Comparison of ENCODE assay signal across 8 cellular contexts in the genomic region with DNA sequence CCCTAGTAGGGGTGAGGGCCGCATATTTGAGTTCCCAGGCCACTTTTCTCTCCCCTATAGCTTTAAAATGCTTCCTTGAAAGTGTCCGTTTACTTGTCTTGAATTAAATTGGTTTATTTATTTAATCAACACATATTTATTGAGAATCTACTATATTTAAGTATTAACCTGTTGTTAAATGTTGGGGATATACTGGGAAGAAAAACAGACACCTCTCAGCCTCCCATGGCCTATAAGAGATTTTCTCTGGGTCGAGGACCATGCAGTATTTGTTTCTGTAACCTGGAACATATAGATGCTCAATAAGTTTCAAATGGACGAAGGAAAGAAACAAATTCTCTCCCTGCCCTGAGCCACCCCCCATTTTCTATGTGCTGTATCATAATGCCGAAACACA.
A peak's percentile ranks its signal among the peaks of the same experiment; 100 is the strongest.
DNase-seq lines count a peak whose midpoint lies in the region; ATAC-seq and TF ChIP-seq lines count a peak whose summit lies in the region.

No MANE protein-coding gene starts in this region.

- H3K27ac ChIP-seq in GM23338 (ENCODE audit: low read depth) = peak overlapping the region; percentile 98

- 0 out of 2 replicates have a peak, but pooled peaks cover 2% of the 10 kb centered on the region for H3K9me2 ChIP-seq in GM23338 (ENCODE audit: insufficient read depth)

- H3K4me2 ChIP-seq in GM23338 = peak overlapping the region; percentile 95
- peak overlapping the region; percentile 84 for H3K4me2 ChIP-seq in skeletal muscle satellite cell (ENCODE audit: low read length)

- TF ChIP-seq CTCF in GM23338 (conservative IDR thresholded peaks at IDR 0.05; ENCODE audit: low read depth in 2 of 2) (no peak), foreskin fibroblast (IDR thresholded peaks at IDR 0.05; ENCODE audit: low read depth, low read length) (no peak)

- no peaks in the 10 kb centered on the region for H4K20me1 ChIP-seq in GM23338 (replicated peaks; ENCODE audit: insufficient read depth)

- H3K9me3 Mint-ChIP-seq in GM23338 = peaks cover 3% of the 10 kb centered on the region; the same call in 2 of the 3 replicates

- H3K4me1 ChIP-seq in GM23338 (ENCODE audit: insufficient read depth) = peaks cover 36% of the 10 kb centered on the region
- H3K4me1 ChIP-seq in skeletal muscle satellite cell (ENCODE audit: control insufficient read depth, insufficient read depth, low read length) = peaks cover 3% of the 10 kb centered on the region

- H3F3A ChIP-seq in GM23338 (replicated peaks; ENCODE audit: low read depth) = peaks cover 4% of the 10 kb centered on the region; the same call in 1 of the 2 replicates

- H3K27me3 Mint-ChIP-seq in GM23338 (ENCODE audit: insufficient read depth, low read depth, poor library complexity) (peaks cover 3% of the 10 kb centered on the region), T-helper 17 cell (peaks cover 10% of the 10 kb centered on the region)

- H3K9ac ChIP-seq in skeletal muscle satellite cell (ENCODE audit: low read depth, low read length) = peak overlapping the region; percentile 83

- H3K4me3 ChIP-seq in GM23338 (peak overlapping the region; percentile 73), foreskin fibroblast (ENCODE audit: low read depth in 1 of 2, low read length in 2 of 2) (peak overlapping the region; percentile 60 to 80), skeletal muscle satellite cell (ENCODE audit: low read length) (peak overlapping the region; percentile 74)

- no peaks in the 10 kb centered on the region for H3K79me2 ChIP-seq in GM23338 (replicated peaks; ENCODE audit: insufficient read depth)

- H3K4me3 Mint-ChIP-seq in GM23338 = peak overlapping the region; percentile 87
- H3K4me3 Mint-ChIP-seq in T-helper 17 cell = peak overlapping the region; percentile 96

- H3K36me3 Mint-ChIP-seq in GM23338 (ENCODE audit: low read depth) (no peaks in the 10 kb centered on the region), T-helper 17 cell (ENCODE audit: low read depth) (no peaks in the 10 kb centered on the region)

- peak overlapping the region; percentile 95 for H2AFZ ChIP-seq in GM23338

- H3K9me3 ChIP-seq in T-helper 17 cell (ENCODE audit: control insufficient read depth, low read length, poor library complexity, severe bottlenecking) (no peaks in the 10 kb centered on the region), skeletal muscle satellite cell (replicated peaks; ENCODE audit: low read length) (no peaks in the 10 kb centered on the region)

- DNase-seq in GM23338 (ENCODE audit: low spot score) = no peak
- no peak for DNase-seq in T-helper 17 cell
- DNase-seq in foreskin fibroblast = no peak
- DNase-seq in left colon = no peak
- DNase-seq in activated CD8-positive, alpha-beta memory T cell treated with anti-CD3 and anti-CD28 coated beads, Interleukin-2, amount 50 U/mL, for 48 hours = no peak
- DNase-seq in dedifferentiated amniotic fluid mesenchymal stem cell (ENCODE audit: extremely low spot score) = no peak
- DNase-seq in NCI-H1694 (lab: John Stamatoyannopoulos, UW) = no peak

- intact Hi-C loops in left colon (cut with DNase I, micrococcal nuclease) = no loop called here

- H3K4me1 Mint-ChIP-seq in GM23338 (peaks cover 45% of the 10 kb centered on the region), T-helper 17 cell (peaks cover 21% of the 10 kb centered on the region)

- peak overlapping the region; percentile 98 for H3K27ac Mint-ChIP-seq in GM23338
- peak overlapping the region; percentile 97 for H3K27ac Mint-ChIP-seq in T-helper 17 cell

- ATAC-seq in GM23338 (no peak), T-helper 17 cell (no peak), left colon (no peak)

- H3K36me3 ChIP-seq in GM23338 (ENCODE audit: insufficient read depth) = no peaks in the 10 kb centered on the region; the same call in 1 of the 2 replicates
- no peaks in the 10 kb centered on the region for H3K36me3 ChIP-seq in skeletal muscle satellite cell (ENCODE audit: insufficient read depth, low read length)

- no peaks in the 10 kb centered on the region for H3K27me3 ChIP-seq in GM23338 (ENCODE audit: insufficient read depth)
- peaks cover under 1% of the 10 kb centered on the region for H3K27me3 ChIP-seq in skeletal muscle satellite cell (ENCODE audit: control insufficient read depth, insufficient read depth, low read length)

TF ChIP-seq in GM23338, 12 proteins besides CTCF, POLR2A, EP300 and RAD21:
- peak; percentile 18 for TF ChIP-seq EZH2 (IDR thresholded peaks at IDR 0.05; ENCODE audit: low read depth, unreplicated experiment)
- no peak for TF ChIP-seq JUNB (IDR thresholded peaks at IDR 0.05; ENCODE audit: unreplicated experiment)
